Comparison of ENCODE assay signal across 19 cellular contexts in genomic region chr5:167743685-167744084, GRCh38.
DNase-seq lines count a peak whose midpoint lies in the region; ATAC-seq, FAIRE-seq and TF ChIP-seq lines count a peak whose summit lies in the region.
"Had no signal": no experiment of that assay in that cellular context is flagged by ENCODE, and none has a peak within 500 bp of the region (broad histone marks: within the 10 kb centered on the region; RNA-seq: fewer than 3 reads in every experiment).

No MANE protein-coding gene starts in this region.

- H3K27me3 ChIP-seq in keratinocyte (ENCODE audit: control insufficient read depth, extremely low read depth, insufficient read depth, low read length) = no peaks in the 10 kb centered on the region
- H3K27me3 ChIP-seq: esophagus squamous epithelium had no signal

- H3K4me2 ChIP-seq in keratinocyte (ENCODE audit: control insufficient read depth, extremely low read depth, insufficient read depth, low read depth, low read length) = peak overlapping the region; percentile 61

- DNase-seq in A172 (ENCODE audit: low spot score) (peak; percentile 77), HT1080 (ENCODE audit: low read depth) (peak; percentile 75), astrocyte of the cerebellum (ENCODE audit: low read depth) (peak; percentile 91), keratinocyte (ENCODE audit: low read depth, low spot score) (no peak), midbrain (lab: John Stamatoyannopoulos, UW) (no peak), NCI-H1105 treated with DMSO at 0.1 percent for 48 hours (lab: John Stamatoyannopoulos, UW) (no peak)
- DNase-seq in effector CD8-positive, alpha-beta T cell (lab: John Stamatoyannopoulos, UW) = no peak
- DNase-seq: activated CD4-positive, alpha-beta T cell treated with anti-CD3 and anti-CD28 coated beads, Interleukin-2, amount 50 U/mL, for 1 hour; cerebellar nuclear complex; DND-41; esophagus squamous epithelium; islet precursor cell; naive thymus-derived CD8-positive, alpha-beta T cell; NCI-H2029; NK-92 treated with Interleukin-12 subunit alpha and Interleukin-12 subunit beta, amount 100 ng/mL, for 24 hours had no signal

- peak; percentile 84 for FAIRE-seq in keratinocyte (lab: Jason Lieb, UNC)
- FAIRE-seq: A204.1, GM18507 had no signal

- H3K9ac ChIP-seq in keratinocyte (ENCODE audit: control insufficient read depth, extremely low read depth, insufficient read depth, low read length) = no peak overlapping the region

- ATAC-seq in GM21529 (IDR thresholded peaks at IDR 0.05; ENCODE audit: unreplicated experiment) = no peak
- ATAC-seq: naive thymus-derived CD8-positive, alpha-beta T cell had no signal

- dilution Hi-C loops in keratinocyte (cut with MboI; ENCODE audit: extremely low pct_ligation_motif_present, low sequenced_read_pairs) = no loop called here

- H3K9me3 ChIP-seq in keratinocyte (ENCODE audit: control insufficient read depth, low read depth, low read length) = no peaks in the 10 kb centered on the region
- H3K9me3 ChIP-seq: esophagus squamous epithelium, thoracic aorta had no signal

- no peaks in the 10 kb centered on the region for H3K9me1 ChIP-seq in keratinocyte (ENCODE audit: control insufficient read depth, extremely low read depth, insufficient read depth, low read length)

- in situ Hi-C loops in astrocyte of the cerebellum (cut with HindIII; ENCODE audit: low sequenced_read_pairs) = no loop called here

- no peak overlapping the region for H3K4me3 ChIP-seq in astrocyte of the cerebellum (ENCODE audit: low read depth, low read length)
- H3K4me3 ChIP-seq in keratinocyte (ENCODE audit: control insufficient read depth in 2 of 3, extremely low read depth in 1 of 3, insufficient read depth in 2 of 3, low read depth in 1 of 3, low read length in 3 of 3) = peak overlapping the region in 1 of 3 experiments; percentile 25
- H3K4me3 ChIP-seq: esophagus squamous epithelium, thoracic aorta had no signal

- no peaks in the 10 kb centered on the region for H4K20me1 ChIP-seq in keratinocyte (ENCODE audit: control insufficient read depth, extremely low read depth, insufficient read depth, low read length)

- TF ChIP-seq CTCF in astrocyte of the cerebellum (IDR thresholded peaks at IDR 0.05; ENCODE audit: low read depth, low read length, missing control alignments) (no peak), keratinocyte (optimal IDR thresholded peaks at IDR 0.05 in 1 of 3, IDR thresholded peaks at IDR 0.05 in 1 of 3, conservative IDR thresholded peaks at IDR 0.05 in 1 of 3; ENCODE audit: extremely low read depth in 1 of 3, insufficient read depth in 2 of 3, low read length in 3 of 3) (no peak)

- H3K36me3 ChIP-seq in keratinocyte (ENCODE audit: control insufficient read depth in 2 of 2, extremely low read depth in 1 of 2, insufficient read depth in 2 of 2, low read length in 2 of 2) = no peaks in the 10 kb centered on the region
- H3K36me3 ChIP-seq: esophagus squamous epithelium, thoracic aorta had no signal

- no peaks in the 10 kb centered on the region for H3K79me2 ChIP-seq in keratinocyte (ENCODE audit: control insufficient read depth, insufficient read depth, low read length)

- peaks cover 21% of the 10 kb centered on the region for H3K4me1 ChIP-seq in keratinocyte (ENCODE audit: control insufficient read depth, extremely low read depth, insufficient read depth, low read length)
- H3K4me1 ChIP-seq: esophagus squamous epithelium had no signal

- H2AFZ ChIP-seq in keratinocyte (ENCODE audit: control insufficient read depth, low read length) = no peak overlapping the region

- H3K27ac ChIP-seq in keratinocyte (ENCODE audit: control insufficient read depth, insufficient read depth, low read length) = peak overlapping the region; percentile 34
- H3K27ac ChIP-seq: esophagus squamous epithelium, thoracic aorta had no signal

Comparison
In these comparisons a context has a peak if more than half of its experiments do, and no peak if none do; other contexts are left out.
1. DNase-seq: peak in A172 (single experiment), HT1080 (single experiment) and astrocyte of the cerebellum (single experiment); none in keratinocyte (single experiment), midbrain (single experiment), NCI-H1105 treated with DMSO at 0.1 percent for 48 hours (single experiment) and effector CD8-positive, alpha-beta T cell (single experiment).